ENCODE assay signal across 6 cellular contexts in genomic region chr4:144595681-144596080, GRCh38. TPM values are rescaled to one million over a fixed set of nuclear protein-coding genes. Genes with fewer than 3 reads are reported as not detected.
"Had no signal": no experiment of that assay in that cellular context is flagged by ENCODE, and none has a peak within 500 bp of the region (broad histone marks: within the 10 kb centered on the region; RNA-seq: fewer than 3 reads in every experiment).

No MANE protein-coding gene starts in this region.

- H2AFZ ChIP-seq: GM23338 had no signal

- ATAC-seq: GM23338, K562 had no signal

- DNase-seq: H9, HCEC 1CT, IMR-90 had no signal

- H3K4me2 ChIP-seq: GM23338 had no signal

- H3K4me3 ChIP-seq: GM23338, K562 had no signal

RNA-seq across cellular contexts. Expression of gene HHIP, which starts 50.3 kb away (rescaled TPM):
- total RNA-seq: HT-29 had no signal
- polyA plus RNA-seq: K562 had no signal
